Comparison of ENCODE assay signal across 26 cellular contexts in the genomic region with DNA sequence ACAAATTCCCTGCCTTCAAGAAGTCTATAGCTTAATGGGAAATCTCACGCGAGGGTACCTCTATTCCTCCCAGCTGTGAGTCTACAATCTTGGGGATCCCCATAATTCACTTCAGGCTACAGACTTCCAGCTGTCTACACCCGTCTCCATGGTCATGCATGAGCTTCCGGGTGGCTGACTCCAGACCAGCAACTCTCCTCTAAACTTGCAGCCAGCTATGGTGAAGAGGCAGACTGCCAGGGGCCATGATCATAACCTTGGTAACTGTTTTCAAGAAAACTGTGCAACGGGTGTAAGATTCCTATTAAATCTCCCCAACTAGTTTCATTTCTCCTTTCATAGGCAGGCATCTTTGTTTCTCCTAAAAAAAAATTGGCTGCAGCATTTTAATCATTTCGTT.
"Had no signal": no experiment of that assay in that cellular context is flagged by ENCODE, and none has a peak within 500 bp of the region (broad histone marks: within the 10 kb centered on the region; RNA-seq: fewer than 3 reads in every experiment).

No MANE protein-coding gene starts in this region.

- DNase-seq: activated CD4-positive, alpha-beta memory T cell treated with anti-CD3 and anti-CD28 coated beads, Interleukin-2, amount 10 ng/mL, durations not matched to agents 7 days and 5 days; activated CD4-positive, alpha-beta T cell treated with anti-CD3 and anti-CD28 coated beads for 1 hour; activated CD4-positive, alpha-beta T cell treated with anti-CD3 and anti-CD28 coated beads for 4 hours; activated CD4-positive, alpha-beta T cell treated with anti-CD3 and anti-CD28 coated beads, Interleukin-2, amount 10 ng/mL, durations not matched to agents 7 days and 5 days; activated CD4-positive, alpha-beta T cell treated with anti-CD3 and anti-CD28 coated beads, Interleukin-2, amount 50 U/mL, for 4 hours; activated CD8-positive, alpha-beta memory T cell treated with anti-CD3 and anti-CD28 coated beads, Interleukin-2, amount 50 U/mL, for 48 hours; activated effector memory CD4-positive, alpha-beta T cell treated with Interleukin-2 at 50 U/mL for 16 hours; activated gamma-delta T cell treated with Interleukin-2 at 50 U/mL for 16 hours; activated naive CD4-positive, alpha-beta T cell treated with anti-CD3 and anti-CD28 coated beads, Interleukin-2, amount 50 U/mL, for 16 hours; activated naive CD4-positive, alpha-beta T cell treated with Interleukin-2 at 50 U/mL for 16 hours; activated T-cell treated with anti-CD3 and anti-CD28 coated beads for 4 hours; activated T-cell treated with anti-CD3 and anti-CD28 coated beads, Interleukin-2, amount 50 U/mL, for 24 hours; amniotic stem cell; brain microvascular endothelial cell; cortex of kidney; dermis blood vessel endothelial cell; effector CD8-positive, alpha-beta T cell; esophagus squamous epithelium; foreskin melanocyte; T-helper 2 cell had no signal

- H3K27ac ChIP-seq: brain microvascular endothelial cell, epithelial cell of prostate, esophagus squamous epithelium, gastroesophageal sphincter had no signal

- H3K4me3 ChIP-seq: esophagus squamous epithelium, gastroesophageal sphincter had no signal

- H3K9me3 Mint-ChIP-seq: activated CD4-positive, alpha-beta T cell treated with anti-CD3 and anti-CD28 coated beads, Interleukin-2, amount 10 ng/mL, durations not matched to agents 7 days and 5 days; WTC11 had no signal

- H3K27ac Mint-ChIP-seq: activated CD4-positive, alpha-beta memory T cell treated with anti-CD3 and anti-CD28 coated beads, Interleukin-2, amount 10 ng/mL, durations not matched to agents 7 days and 5 days; activated CD4-positive, alpha-beta T cell treated with anti-CD3 and anti-CD28 coated beads, Interleukin-2, amount 10 ng/mL, durations not matched to agents 7 days and 5 days; activated naive CD8-positive, alpha-beta T cell; activated T-cell treated with anti-CD3 and anti-CD28 coated beads, Interleukin-2, amount 50 U/mL, for 24 hours; activated T-helper 17 cell treated with anti-CD3 and anti-CD28 coated beads, Interleukin-2, amount 50 U/mL, for 72 hours; WTC11 had no signal

- H3K4me3 Mint-ChIP-seq: activated CD4-positive, alpha-beta memory T cell treated with anti-CD3 and anti-CD28 coated beads, Interleukin-2, amount 10 ng/mL, durations not matched to agents 7 days and 5 days; activated CD4-positive, alpha-beta T cell treated with anti-CD3 and anti-CD28 coated beads, Interleukin-2, amount 10 ng/mL, durations not matched to agents 7 days and 5 days; activated naive CD8-positive, alpha-beta T cell; activated T-cell treated with anti-CD3 and anti-CD28 coated beads, Interleukin-2, amount 50 U/mL, for 24 hours; activated T-helper 17 cell treated with anti-CD3 and anti-CD28 coated beads, Interleukin-2, amount 50 U/mL, for 72 hours; central memory CD8-positive, alpha-beta T cell; WTC11 had no signal

- H3K4me1 Mint-ChIP-seq: activated CD4-positive, alpha-beta memory T cell treated with anti-CD3 and anti-CD28 coated beads, Interleukin-2, amount 10 ng/mL, durations not matched to agents 7 days and 5 days; activated CD4-positive, alpha-beta T cell treated with anti-CD3 and anti-CD28 coated beads, Interleukin-2, amount 10 ng/mL, durations not matched to agents 7 days and 5 days; activated T-helper 17 cell treated with anti-CD3 and anti-CD28 coated beads, Interleukin-2, amount 50 U/mL, for 72 hours; central memory CD8-positive, alpha-beta T cell; WTC11 had no signal

- H3K36me3 Mint-ChIP-seq: activated naive CD8-positive, alpha-beta T cell; WTC11 had no signal

- H3K27me3 Mint-ChIP-seq: activated CD4-positive, alpha-beta memory T cell treated with anti-CD3 and anti-CD28 coated beads, Interleukin-2, amount 10 ng/mL, durations not matched to agents 7 days and 5 days; activated CD4-positive, alpha-beta T cell treated with anti-CD3 and anti-CD28 coated beads, Interleukin-2, amount 10 ng/mL, durations not matched to agents 7 days and 5 days; activated naive CD8-positive, alpha-beta T cell; activated T-cell treated with anti-CD3 and anti-CD28 coated beads, Interleukin-2, amount 50 U/mL, for 24 hours; activated T-helper 17 cell treated with anti-CD3 and anti-CD28 coated beads, Interleukin-2, amount 50 U/mL, for 72 hours; central memory CD8-positive, alpha-beta T cell had no signal

- H3K27me3 ChIP-seq: brain microvascular endothelial cell had no signal

- ATAC-seq: activated T-helper 17 cell treated with anti-CD3 and anti-CD28 coated beads, Interleukin-2, amount 50 U/mL, for 72 hours; gastroesophageal sphincter; WTC11 had no signal
